ENCODE assay signal across 1 cellular context in the genomic region with DNA sequence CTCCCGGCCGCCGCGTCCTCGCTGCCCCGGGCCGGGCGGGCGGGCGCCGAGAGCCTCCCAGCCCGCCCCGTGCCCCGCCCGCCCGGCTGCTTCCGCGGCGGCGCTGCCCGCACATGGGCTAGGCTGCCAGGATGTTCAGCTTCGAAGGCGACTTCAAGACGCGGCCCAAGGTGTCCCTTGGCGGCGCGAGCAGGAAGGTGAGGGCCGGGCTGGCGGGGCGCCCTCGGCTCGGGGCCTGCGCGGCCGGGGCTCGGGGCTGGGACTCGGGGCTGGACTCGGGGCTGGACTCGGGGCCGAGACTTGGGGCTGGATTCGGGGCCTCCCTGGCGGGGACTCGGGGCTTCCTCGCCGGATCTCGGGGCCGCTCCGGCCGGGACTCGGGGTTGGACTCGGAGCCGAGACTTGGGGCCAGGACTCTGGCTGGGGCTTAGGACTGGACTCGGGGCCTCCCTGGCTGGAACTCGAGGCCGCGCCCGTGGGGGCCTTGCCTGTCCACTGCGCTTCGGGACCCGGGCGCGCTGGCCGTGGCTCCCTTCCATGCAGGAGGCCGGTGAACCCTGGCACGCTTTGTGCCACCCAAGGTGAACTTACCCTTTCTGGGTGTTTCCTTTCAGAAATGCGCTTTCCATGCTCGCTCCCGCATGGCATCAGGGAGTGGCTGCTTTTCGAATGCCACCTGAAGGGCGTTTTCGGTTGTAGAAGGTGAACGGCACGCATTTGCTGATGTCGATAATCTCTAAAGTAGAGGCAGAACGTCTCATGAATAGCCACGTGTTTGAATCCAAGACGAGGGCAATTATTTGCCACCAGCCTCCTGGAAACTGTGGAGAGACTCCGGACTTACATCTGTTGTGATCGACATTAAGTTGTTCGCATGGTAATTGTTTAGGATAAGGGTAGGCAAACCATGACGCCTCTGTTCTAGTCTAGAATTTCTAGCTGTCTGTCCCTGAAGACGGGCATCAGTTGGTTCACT.
TF ChIP-seq lines count a peak whose summit lies in the region.

No MANE protein-coding gene starts in this region.

TF ChIP-seq in GM23338, 12 proteins besides CTCF, POLR2A, EP300 and RAD21 (continued from another document):
- TF ChIP-seq, protein P1, sequence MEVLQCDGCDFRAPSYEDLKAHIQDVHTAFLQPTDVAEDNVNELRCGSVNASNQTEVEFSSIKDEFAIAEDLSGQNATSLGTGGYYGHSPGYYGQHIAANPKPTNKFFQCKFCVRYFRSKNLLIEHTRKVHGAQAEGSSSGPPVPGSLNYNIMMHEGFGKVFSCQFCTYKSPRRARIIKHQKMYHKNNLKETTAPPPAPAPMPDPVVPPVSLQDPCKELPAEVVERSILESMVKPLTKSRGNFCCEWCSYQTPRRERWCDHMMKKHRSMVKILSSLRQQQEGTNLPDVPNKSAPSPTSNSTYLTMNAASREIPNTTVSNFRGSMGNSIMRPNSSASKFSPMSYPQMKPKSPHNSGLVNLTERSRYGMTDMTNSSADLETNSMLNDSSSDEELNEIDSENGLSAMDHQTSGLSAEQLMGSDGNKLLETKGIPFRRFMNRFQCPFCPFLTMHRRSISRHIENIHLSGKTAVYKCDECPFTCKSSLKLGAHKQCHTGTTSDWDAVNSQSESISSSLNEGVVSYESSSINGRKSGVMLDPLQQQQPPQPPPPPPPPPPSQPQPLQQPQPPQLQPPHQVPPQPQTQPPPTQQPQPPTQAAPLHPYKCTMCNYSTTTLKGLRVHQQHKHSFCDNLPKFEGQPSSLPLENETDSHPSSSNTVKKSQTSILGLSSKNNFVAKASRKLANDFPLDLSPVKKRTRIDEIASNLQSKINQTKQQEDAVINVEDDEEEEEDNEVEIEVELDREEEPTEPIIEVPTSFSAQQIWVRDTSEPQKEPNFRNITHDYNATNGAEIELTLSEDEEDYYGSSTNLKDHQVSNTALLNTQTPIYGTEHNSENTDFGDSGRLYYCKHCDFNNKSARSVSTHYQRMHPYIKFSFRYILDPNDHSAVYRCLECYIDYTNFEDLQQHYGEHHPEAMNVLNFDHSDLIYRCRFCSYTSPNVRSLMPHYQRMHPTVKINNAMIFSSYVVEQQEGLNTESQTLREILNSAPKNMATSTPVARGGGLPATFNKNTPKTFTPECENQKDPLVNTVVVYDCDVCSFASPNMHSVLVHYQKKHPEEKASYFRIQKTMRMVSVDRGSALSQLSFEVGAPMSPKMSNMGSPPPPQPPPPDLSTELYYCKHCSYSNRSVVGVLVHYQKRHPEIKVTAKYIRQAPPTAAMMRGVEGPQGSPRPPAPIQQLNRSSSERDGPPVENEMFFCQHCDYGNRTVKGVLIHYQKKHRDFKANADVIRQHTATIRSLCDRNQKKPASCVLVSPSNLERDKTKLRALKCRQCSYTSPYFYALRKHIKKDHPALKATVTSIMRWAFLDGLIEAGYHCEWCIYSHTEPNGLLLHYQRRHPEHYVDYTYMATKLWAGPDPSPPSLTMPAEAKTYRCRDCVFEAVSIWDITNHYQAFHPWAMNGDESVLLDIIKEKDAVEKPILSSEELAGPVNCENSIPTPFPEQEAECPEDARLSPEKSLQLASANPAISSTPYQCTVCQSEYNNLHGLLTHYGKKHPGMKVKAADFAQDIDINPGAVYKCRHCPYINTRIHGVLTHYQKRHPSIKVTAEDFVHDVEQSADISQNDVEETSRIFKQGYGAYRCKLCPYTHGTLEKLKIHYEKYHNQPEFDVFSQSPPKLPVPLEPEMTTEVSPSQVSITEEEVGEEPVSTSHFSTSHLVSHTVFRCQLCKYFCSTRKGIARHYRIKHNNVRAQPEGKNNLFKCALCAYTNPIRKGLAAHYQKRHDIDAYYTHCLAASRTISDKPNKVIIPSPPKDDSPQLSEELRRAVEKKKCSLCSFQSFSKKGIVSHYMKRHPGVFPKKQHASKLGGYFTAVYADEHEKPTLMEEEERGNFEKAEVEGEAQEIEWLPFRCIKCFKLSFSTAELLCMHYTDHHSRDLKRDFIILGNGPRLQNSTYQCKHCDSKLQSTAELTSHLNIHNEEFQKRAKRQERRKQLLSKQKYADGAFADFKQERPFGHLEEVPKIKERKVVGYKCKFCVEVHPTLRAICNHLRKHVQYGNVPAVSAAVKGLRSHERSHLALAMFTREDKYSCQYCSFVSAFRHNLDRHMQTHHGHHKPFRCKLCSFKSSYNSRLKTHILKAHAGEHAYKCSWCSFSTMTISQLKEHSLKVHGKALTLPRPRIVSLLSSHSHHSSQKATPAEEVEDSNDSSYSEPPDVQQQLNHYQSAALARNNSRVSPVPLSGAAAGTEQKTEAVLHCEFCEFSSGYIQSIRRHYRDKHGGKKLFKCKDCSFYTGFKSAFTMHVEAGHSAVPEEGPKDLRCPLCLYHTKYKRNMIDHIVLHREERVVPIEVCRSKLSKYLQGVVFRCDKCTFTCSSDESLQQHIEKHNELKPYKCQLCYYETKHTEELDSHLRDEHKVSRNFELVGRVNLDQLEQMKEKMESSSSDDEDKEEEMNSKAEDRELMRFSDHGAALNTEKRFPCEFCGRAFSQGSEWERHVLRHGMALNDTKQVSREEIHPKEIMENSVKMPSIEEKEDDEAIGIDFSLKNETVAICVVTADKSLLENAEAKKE (CRISPR knock-in tag; IDR thresholded peaks at IDR 0.05), result no peak
- no peak for TF ChIP-seq EZH2phosphoT487 (IDR thresholded peaks at IDR 0.05; ENCODE audit: unreplicated experiment)
- no peak for TF ChIP-seq POLR2AphosphoS5 (IDR thresholded peaks at IDR 0.05; ENCODE audit: low read depth)
- TF ChIP-seq, protein P2, sequence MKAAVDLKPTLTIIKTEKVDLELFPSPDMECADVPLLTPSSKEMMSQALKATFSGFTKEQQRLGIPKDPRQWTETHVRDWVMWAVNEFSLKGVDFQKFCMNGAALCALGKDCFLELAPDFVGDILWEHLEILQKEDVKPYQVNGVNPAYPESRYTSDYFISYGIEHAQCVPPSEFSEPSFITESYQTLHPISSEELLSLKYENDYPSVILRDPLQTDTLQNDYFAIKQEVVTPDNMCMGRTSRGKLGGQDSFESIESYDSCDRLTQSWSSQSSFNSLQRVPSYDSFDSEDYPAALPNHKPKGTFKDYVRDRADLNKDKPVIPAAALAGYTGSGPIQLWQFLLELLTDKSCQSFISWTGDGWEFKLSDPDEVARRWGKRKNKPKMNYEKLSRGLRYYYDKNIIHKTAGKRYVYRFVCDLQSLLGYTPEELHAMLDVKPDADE (IDR thresholded peaks at IDR 0.05), result no peak
